In genomic region chr7:92442720-92443119, GRCh38 we compare ENCODE assay signal across 9 cellular contexts. TPM values are rescaled to one million over a fixed set of nuclear protein-coding genes. Genes with fewer than 3 reads are reported as not detected.
"Had no signal": no experiment of that assay in that cellular context is flagged by ENCODE, and none has a peak within 500 bp of the region (broad histone marks: within the 10 kb centered on the region; RNA-seq: fewer than 3 reads in every experiment).

No MANE protein-coding gene starts in this region.

RNA-seq across cellular contexts. Expression of gene ERVW-1, which starts 35.0 kb away (rescaled TPM):
- total RNA-seq: LHCN-M2, MCF 10A, OCI-LY7, PC-9, Peyer's patch, Right ventricle myocardium inferior, RPMI7951, SJSA1, T-helper 17 cell had no signal
